Comparison of ENCODE assay signal across 12 cellular contexts in genomic region chr14:80425686-80426085, GRCh38.
DNase-seq lines count a peak whose midpoint lies in the region; ATAC-seq and TF ChIP-seq lines count a peak whose summit lies in the region.
"Had no signal": no experiment of that assay in that cellular context is flagged by ENCODE, and none has a peak within 500 bp of the region (broad histone marks: within the 10 kb centered on the region; RNA-seq: fewer than 3 reads in every experiment).

No MANE protein-coding gene starts in this region.

- in situ Hi-C loops in HAP-1 (cut with MboI; ENCODE audit: low sequenced_read_pairs), result no loop called here

- H3K9me3 ChIP-seq in SJSA1 (replicated peaks) (no peaks in the 10 kb centered on the region), aorta (ENCODE audit: control insufficient read depth, low read length) (no peaks in the 10 kb centered on the region), HAP-1 (no peaks in the 10 kb centered on the region)

- TF ChIP-seq CTCF in fibroblast of the aortic adventitia (IDR thresholded peaks at IDR 0.05; ENCODE audit: insufficient read depth, low read length) (no peak), retinal pigment epithelial cell (conservative IDR thresholded peaks at IDR 0.05; ENCODE audit: low read depth, low read length) (no peak)

- H3K4me1 ChIP-seq in SJSA1 (replicated peaks) (peaks cover 22% of the 10 kb centered on the region), aorta (ENCODE audit: control insufficient read depth in 1 of 2, insufficient read depth in 2 of 2, low read length in 2 of 2) (no peaks in the 10 kb centered on the region), HAP-1 (no peaks in the 10 kb centered on the region)

- H3K27me3 ChIP-seq in SJSA1 (replicated peaks) (no peaks in the 10 kb centered on the region), aorta (ENCODE audit: control insufficient read depth in 1 of 2, insufficient read depth in 2 of 2, low read length in 1 of 2) (no peaks in the 10 kb centered on the region), HAP-1 (ENCODE audit: low read depth) (no peaks in the 10 kb centered on the region)

- H3K36me3 ChIP-seq in SJSA1, result no peaks in the 10 kb centered on the region
- H3K36me3 ChIP-seq in aorta (ENCODE audit: control insufficient read depth in 1 of 2, insufficient read depth in 2 of 2, low read length in 1 of 2), result no peaks in the 10 kb centered on the region
- H3K36me3 ChIP-seq in HAP-1 (replicated peaks), result no peaks in the 10 kb centered on the region

- H3K4me3 ChIP-seq in SJSA1, result no peak overlapping the region
- no peak overlapping the region for H3K4me3 ChIP-seq in fibroblast of the aortic adventitia (ENCODE audit: low read depth, low read length)
- H3K4me3 ChIP-seq in retinal pigment epithelial cell (ENCODE audit: low read length), result no peak overlapping the region
- no peak overlapping the region for H3K4me3 ChIP-seq in aorta (ENCODE audit: low read length in 2 of 2)
- no peak overlapping the region for H3K4me3 ChIP-seq in HAP-1

- DNase-seq in H4 (ENCODE audit: low spot score) (peak; percentile 89), SJSA1 (ENCODE audit: low read depth in 1 of 2, low spot score in 2 of 2) (peak; percentile 87), fibroblast of the aortic adventitia (ENCODE audit: low read depth) (peak; percentile 97), retinal pigment epithelial cell (ENCODE audit: low read depth) (peak; percentile 81), aorta (no peak), HAP-1 (ENCODE audit: low spot score in 2 of 2) (no peak)
- DNase-seq in stimulated activated CD4-positive, alpha-beta T cell treated with anti-CD3 and anti-CD28 coated beads, Interleukin-15, amount 100 ng/mL, for 24 hours, result no peak
- DNase-seq: activated naive CD4-positive, alpha-beta T cell; GF-D8; NCI-H187 treated with DMSO at 0.1 percent for 48 hours had no signal

- 53% methylated on average over 5 of the region's 5 CpGs for WGBS in aorta, 2 donors

- intact Hi-C loops in aorta (cut with DNase I), result no loop called here

- H3K27ac ChIP-seq in SJSA1, result peak overlapping the region; percentile 71
- H3K27ac ChIP-seq in aorta (ENCODE audit: low read depth in 1 of 2, low read length in 2 of 2), result no peak overlapping the region

- ATAC-seq in GM21825 (IDR thresholded peaks at IDR 0.05; ENCODE audit: unreplicated experiment) (no peak), aorta (ENCODE audit: low FRiP score) (no peak)
- ATAC-seq: activated CD4-positive, CD25-positive, alpha-beta regulatory T cell treated with anti-CD3 and anti-CD28 coated beads, Interleukin-2, amount 50 U/mL, for 24 hours had no signal

Comparison
In these comparisons a context has a peak if more than half of its experiments do, and no peak if none do; other contexts are left out.
1. DNase-seq: peak in H4 (single experiment), SJSA1 (2 of 2), fibroblast of the aortic adventitia (single experiment) and retinal pigment epithelial cell (single experiment); none in aorta (0 of 2), stimulated activated CD4-positive, alpha-beta T cell treated with anti-CD3 and anti-CD28 coated beads, Interleukin-15, amount 100 ng/mL, for 24 hours (single experiment) and HAP-1 (0 of 2).